31 cellular contexts compared by ENCODE assay signal in the genomic region with DNA sequence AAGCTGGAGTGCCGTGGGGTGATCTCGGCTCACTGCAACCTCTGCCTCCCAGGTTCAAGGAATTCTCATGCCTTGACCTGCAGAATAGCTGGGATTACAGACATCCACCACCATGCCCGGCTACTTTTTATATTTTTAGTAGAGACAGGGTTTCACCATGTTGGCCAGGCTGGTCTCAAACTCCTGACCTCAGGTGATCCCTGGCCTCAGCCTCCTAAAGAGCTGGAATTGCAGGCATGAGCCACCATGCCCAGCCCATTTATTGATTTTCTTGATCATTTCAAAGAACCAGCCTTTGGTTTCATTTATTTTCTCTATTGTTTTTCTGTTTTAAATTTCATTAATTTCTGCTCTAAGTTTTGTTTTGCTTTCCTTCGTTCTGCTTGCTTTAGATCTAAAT.
"Had no signal": no experiment of that assay in that cellular context is flagged by ENCODE, and none has a peak within 500 bp of the region (broad histone marks: within the 10 kb centered on the region; RNA-seq: fewer than 3 reads in every experiment).

No MANE protein-coding gene starts in this region.

- H3K27me3 ChIP-seq: body of pancreas, brain microvascular endothelial cell, breast epithelium had no signal

- H3K9me3 ChIP-seq: body of pancreas, breast epithelium had no signal

- H3K27ac ChIP-seq: body of pancreas, brain microvascular endothelial cell, breast epithelium, VCaP had no signal

- H3K4me3 ChIP-seq: body of pancreas, breast epithelium had no signal

- H3K4me1 ChIP-seq: breast epithelium had no signal

- DNase-seq: activated CD4-positive, alpha-beta memory T cell treated with anti-CD3 and anti-CD28 coated beads, Interleukin-2, amount 10 ng/mL, durations not matched to agents 7 days and 5 days; activated CD4-positive, alpha-beta T cell treated with anti-CD3 and anti-CD28 coated beads for 1 hour; activated CD4-positive, alpha-beta T cell treated with anti-CD3 and anti-CD28 coated beads for 36 hours; activated CD4-positive, alpha-beta T cell treated with anti-CD3 and anti-CD28 coated beads for 48 hours; activated CD4-positive, alpha-beta T cell treated with anti-CD3 and anti-CD28 coated beads, Interleukin-2, amount 10 ng/mL, durations not matched to agents 7 days and 5 days; activated CD4-positive, alpha-beta T cell treated with anti-CD3 and anti-CD28 coated beads, Interleukin-2, amount 50 U/mL, for 48 hours; activated CD4-positive, CD25-positive, alpha-beta regulatory T cell; activated CD8-positive, alpha-beta memory T cell treated with anti-CD3 and anti-CD28 coated beads for 24 hours; activated CD8-positive, alpha-beta memory T cell treated with anti-CD3 and anti-CD28 coated beads, Interleukin-2, amount 10 ng/mL, durations not matched to agents 7 days and 5 days; activated CD8-positive, alpha-beta memory T cell treated with anti-CD3 and anti-CD28 coated beads, Interleukin-2, amount 50 U/mL, for 48 hours; activated CD8-positive, alpha-beta T cell treated with anti-CD3 and anti-CD28 coated beads, Interleukin-2, amount 10 ng/mL, durations not matched to agents 7 days and 5 days; activated effector memory CD4-positive, alpha-beta T cell treated with Interleukin-2 at 50 U/mL for 16 hours; activated gamma-delta T cell; activated naive CD4-positive, alpha-beta T cell treated with anti-CD3 and anti-CD28 coated beads, Interleukin-2, amount 10 ng/mL, durations not matched to agents 7 days and 5 days; activated naive CD4-positive, alpha-beta T cell treated with Interleukin-2 at 50 U/mL for 16 hours; activated naive CD8-positive, alpha-beta T cell treated with anti-CD3 and anti-CD28 coated beads, Interleukin-2, amount 10 ng/mL, durations not matched to agents 7 days and 5 days; activated naive CD8-positive, alpha-beta T cell treated with anti-CD3 and anti-CD28 coated beads, Interleukin-2, amount 50 U/mL, for 24 hours; activated T-cell treated with anti-CD3 and anti-CD28 coated beads, Interleukin-2, amount 50 U/mL, for 24 hours; activated T-cell treated with anti-CD3 and anti-CD28 coated beads, Interleukin-2, amount 50 U/mL, for 48 hours; amygdala; aorta; body of pancreas; brain microvascular endothelial cell; caudate nucleus; cerebellar nuclear complex; T-helper 1 cell; T-helper 2 cell; T-helper 9 cell had no signal

- ATAC-seq: activated CD4-positive, alpha-beta T cell treated with anti-CD3 and anti-CD28 coated beads for 36 hours; activated CD4-positive, CD25-positive, alpha-beta regulatory T cell treated with anti-CD3 and anti-CD28 coated beads, Interleukin-2, amount 50 U/mL, for 24 hours; activated CD8-positive, alpha-beta memory T cell treated with anti-CD3 and anti-CD28 coated beads, Interleukin-2, amount 10 ng/mL, durations not matched to agents 7 days and 5 days; activated CD8-positive, alpha-beta T cell treated with anti-CD3 and anti-CD28 coated beads, Interleukin-2, amount 10 ng/mL, durations not matched to agents 7 days and 5 days; activated naive CD8-positive, alpha-beta T cell treated with anti-CD3 and anti-CD28 coated beads, Interleukin-2, amount 50 U/mL, for 24 hours; body of pancreas had no signal

- H3K36me3 ChIP-seq: brain microvascular endothelial cell, breast epithelium had no signal
